ENCODE assay signal across 8 cellular contexts in the genomic region with DNA sequence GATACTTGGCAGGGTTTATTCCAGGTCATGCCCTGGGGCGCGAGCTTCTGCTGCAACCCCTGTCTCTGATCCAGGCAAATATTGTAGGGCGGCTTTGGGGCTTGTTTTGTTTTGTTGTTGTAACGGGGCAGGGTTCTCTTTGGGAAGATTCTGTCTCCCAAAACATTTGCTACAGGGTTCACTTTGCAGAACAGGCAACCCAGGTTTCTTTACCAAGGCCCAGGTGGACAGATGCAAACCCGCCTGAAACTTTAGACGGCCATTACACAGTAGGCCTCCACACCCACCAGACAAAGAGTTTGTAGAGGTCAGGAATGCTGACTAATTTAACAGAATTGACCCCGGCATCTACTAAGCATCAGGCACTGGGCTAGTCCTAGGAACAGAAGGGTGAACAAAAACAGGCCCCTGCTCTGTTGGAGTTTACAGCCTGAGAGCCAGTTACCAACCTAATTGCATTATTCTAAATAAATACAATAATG. TPM values are rescaled to one million over a fixed set of nuclear protein-coding genes. Genes with fewer than 3 reads are reported as not detected.
DNase-seq lines count a peak whose midpoint lies in the region; ATAC-seq and TF ChIP-seq lines count a peak whose summit lies in the region.

No MANE protein-coding gene starts in this region.

- WGBS in right lobe of liver (ENCODE audit: insufficient coverage, low coverage, low lambda C conversion rate, missing lambda C conversion rate): 23% methylated on average over 6 of the region's 7 CpGs
- 20 to 23% methylated on average over 7 of the region's 7 CpGs for WGBS in tibial nerve, 2 donors

- peaks cover 14% of the 10 kb centered on the region for H3K27me3 Mint-ChIP-seq in activated naive CD4-positive, alpha-beta T cell treated with anti-CD3 and anti-CD28 coated beads, Interleukin-2, amount 10 ng/mL, durations not matched to agents 7 days and 5 days
- H3K27me3 Mint-ChIP-seq in activated naive CD8-positive, alpha-beta T cell: no peaks in the 10 kb centered on the region

- ATAC-seq in right lobe of liver: no peak
- ATAC-seq in GM18870 (IDR thresholded peaks at IDR 0.05; ENCODE audit: unreplicated experiment): no peak
- no peak for ATAC-seq in HG03280 (IDR thresholded peaks at IDR 0.05; ENCODE audit: unreplicated experiment)

- intact Hi-C loops in right lobe of liver (cut with DNase I): no loop called here

- H3K4me1 ChIP-seq in right lobe of liver: peaks cover 0 to 13% (median 6%) of the 10 kb centered on the region in 4 donors
- peaks cover 0 to 24% (median 0%) of the 10 kb centered on the region in 4 donors for H3K4me1 ChIP-seq in tibial nerve

- H3K9me3 Mint-ChIP-seq in activated naive CD4-positive, alpha-beta T cell treated with anti-CD3 and anti-CD28 coated beads, Interleukin-2, amount 10 ng/mL, durations not matched to agents 7 days and 5 days: no peaks in the 10 kb centered on the region
- no peaks in the 10 kb centered on the region for H3K9me3 Mint-ChIP-seq in activated naive CD8-positive, alpha-beta T cell (ENCODE audit: low read depth)

- H3K27ac Mint-ChIP-seq in activated naive CD4-positive, alpha-beta T cell treated with anti-CD3 and anti-CD28 coated beads, Interleukin-2, amount 10 ng/mL, durations not matched to agents 7 days and 5 days: peak overlapping the region; percentile 91
- no peak overlapping the region for H3K27ac Mint-ChIP-seq in activated naive CD8-positive, alpha-beta T cell

- H3K27ac ChIP-seq in right lobe of liver (peak overlapping the region in 2 of 3 donors; percentile 91 to 92), tibial nerve (peak overlapping the region in 3 of 4 donors; percentile 57 to 86 (median 79))

- peaks cover 68% of the 10 kb centered on the region for H3K4me1 Mint-ChIP-seq in activated naive CD4-positive, alpha-beta T cell treated with anti-CD3 and anti-CD28 coated beads, Interleukin-2, amount 10 ng/mL, durations not matched to agents 7 days and 5 days
- peaks cover 61% of the 10 kb centered on the region for H3K4me1 Mint-ChIP-seq in activated naive CD8-positive, alpha-beta T cell (ENCODE audit: low read depth)

- H3K9me3 ChIP-seq in right lobe of liver (no peaks in the 10 kb centered on the region), tibial nerve (no peaks in the 10 kb centered on the region)

- no peak for TF ChIP-seq EP300 in tibial nerve (IDR thresholded peaks at IDR 0.05)

- TF ChIP-seq POLR2A in right lobe of liver (IDR thresholded peaks at IDR 0.05) (no peak), tibial nerve (IDR thresholded peaks at IDR 0.05) (no peak)

- no peak for TF ChIP-seq CTCF in right lobe of liver (IDR thresholded peaks at IDR 0.05)
- no peak for TF ChIP-seq CTCF in tibial nerve (IDR thresholded peaks at IDR 0.05)

- H3K4me3 ChIP-seq in right lobe of liver (peak overlapping the region; percentile 60 to 78 (median 65)), tibial nerve (peak overlapping the region; percentile 55 to 70 (median 63))

- peak overlapping the region; percentile 90 for H3K4me3 Mint-ChIP-seq in activated naive CD4-positive, alpha-beta T cell treated with anti-CD3 and anti-CD28 coated beads, Interleukin-2, amount 10 ng/mL, durations not matched to agents 7 days and 5 days
- H3K4me3 Mint-ChIP-seq in activated naive CD8-positive, alpha-beta T cell: peak overlapping the region; percentile 91

- peaks cover 16% of the 10 kb centered on the region for H3K36me3 Mint-ChIP-seq in activated naive CD4-positive, alpha-beta T cell treated with anti-CD3 and anti-CD28 coated beads, Interleukin-2, amount 10 ng/mL, durations not matched to agents 7 days and 5 days
- no peaks in the 10 kb centered on the region for H3K36me3 Mint-ChIP-seq in activated naive CD8-positive, alpha-beta T cell

- H3K27me3 ChIP-seq in right lobe of liver: no peaks in the 10 kb centered on the region
- no peaks in the 10 kb centered on the region for H3K27me3 ChIP-seq in tibial nerve

- H3K36me3 ChIP-seq in right lobe of liver: no peaks in the 10 kb centered on the region
- no peaks in the 10 kb centered on the region for H3K36me3 ChIP-seq in tibial nerve

- CTCF ChIA-PET in activated naive CD4-positive, alpha-beta T cell treated with anti-CD3 and anti-CD28 coated beads, Interleukin-2, amount 10 ng/mL, durations not matched to agents 7 days and 5 days (lab: Charles Lee): interaction anchor here (1.3 kb wide), 1 partner anchor 43 kb away, joined by 3 read pairs; no protein-coding TSS in a partner anchor

- no peak for DNase-seq in activated naive CD4-positive, alpha-beta T cell treated with anti-CD3 and anti-CD28 coated beads, Interleukin-2, amount 10 ng/mL, durations not matched to agents 7 days and 5 days
- no peak for DNase-seq in activated naive CD4-positive, alpha-beta T cell treated with anti-CD3 and anti-CD28 coated beads, Interleukin-2, amount 50 U/mL, for 16 hours
- DNase-seq in right lobe of liver (no peak), tibial nerve (ENCODE audit: low spot score in 2 of 2) (no peak), SKM-1 treated with dmso at 0.1 percent for 144 hours (lab: John Stamatoyannopoulos, UW; ENCODE audit: unreplicated experiment) (no peak)

RNA-seq across cellular contexts. Expression of a gene that starts 0.6 kb away (rescaled TPM):
- 1 to 10 TPM; 3.3 to 6.0 (median 4.3) TPM for total RNA-seq in right lobe of liver
- 10 to 100 TPM in 2 of 4 donors, 1 to 10 TPM in 2; 7.4 to 16.9 (median 10.8) TPM for total RNA-seq in tibial nerve
